ENCODE assay signal across 17 cellular contexts in genomic region chr1:43688109-43688387, GRCh38. TPM values are rescaled to one million over a fixed set of nuclear protein-coding genes. Genes with fewer than 3 reads are reported as not detected.
DNase-seq lines count a peak whose midpoint lies in the region; ATAC-seq, FAIRE-seq and TF ChIP-seq lines count a peak whose summit lies in the region.
"Had no signal": no experiment of that assay in that cellular context is flagged by ENCODE, and none has a peak within 500 bp of the region (broad histone marks: within the 10 kb centered on the region; RNA-seq: fewer than 3 reads in every experiment).

No MANE protein-coding gene starts in this region.

- H3K4ac ChIP-seq in mesenchymal stem cell (ENCODE audit: low read depth in 1 of 2, low read length in 2 of 2) = no peak overlapping the region

- H2AFZ ChIP-seq in HepG2 (ENCODE audit: low read length) = no peak overlapping the region
- no peak overlapping the region for H2AFZ ChIP-seq in mesenchymal stem cell (ENCODE audit: low read depth, low read length)

- H4K91ac ChIP-seq in mesenchymal stem cell (ENCODE audit: low read length) = no peak overlapping the region

- H3K9ac ChIP-seq in HepG2 (ENCODE audit: insufficient read depth, low read depth, low read length) (no peak overlapping the region), mesenchymal stem cell (ENCODE audit: low read length) (peak overlapping the region; percentile 69), colonic mucosa (ENCODE audit: low read depth in 2 of 2, low read length in 2 of 2) (no peak overlapping the region)

- no peak for TF ChIP-seq POLR2A in HepG2 (IDR thresholded peaks at IDR 0.05; ENCODE audit: insufficient read depth in 1 of 2, low read depth in 2 of 2, low read length in 2 of 2)
- TF ChIP-seq POLR2A in right lobe of liver (IDR thresholded peaks at IDR 0.05) = no peak
- no peak for TF ChIP-seq POLR2A in GM12892 (IDR thresholded peaks at IDR 0.05; ENCODE audit: low read depth, low read length)
- no peak for TF ChIP-seq POLR2A in breast epithelium (IDR thresholded peaks at IDR 0.05)

- 100% methylated on average over 2 of the region's 2 CpGs for WGBS in HepG2 (ENCODE audit: low lambda C conversion rate)
- WGBS in right lobe of liver (ENCODE audit: insufficient coverage, low coverage, low lambda C conversion rate, missing lambda C conversion rate) = 100% methylated on average over 1 of the region's 2 CpGs
- 100% methylated on average over 2 of the region's 2 CpGs for WGBS in mesenchymal stem cell

- H3K27me3 ChIP-seq in HepG2 (ENCODE audit: control insufficient read depth in 1 of 2, insufficient read depth in 2 of 2, low read length in 2 of 2) (no peaks in the 10 kb centered on the region), right lobe of liver (no peaks in the 10 kb centered on the region), mesenchymal stem cell (ENCODE audit: control insufficient read depth in 1 of 2, insufficient read depth in 1 of 2, low read length in 2 of 2) (no peaks in the 10 kb centered on the region), colonic mucosa (no peaks in the 10 kb centered on the region), breast epithelium (no peaks in the 10 kb centered on the region)

- peak overlapping the region in 3 of 5 experiments; percentile 11 to 87 (median 78) for H3K27ac Mint-ChIP-seq in brain

- H3K4me1 Mint-ChIP-seq in brain = peaks cover 11% of the 10 kb centered on the region

- no peak overlapping the region for H2BK5ac ChIP-seq in mesenchymal stem cell (ENCODE audit: low read depth, low read length, poor library complexity, severe bottlenecking)

- BruUV-seq in HepG2 (replicated peaks; lab: Mats Ljungman, UMichigan) = no TSS peak

- H3K4me3 ChIP-seq in HepG2 (replicated peaks in 1 of 3; ENCODE audit: insufficient read depth in 1 of 3, low read depth in 2 of 3, low read length in 3 of 3) (no peak overlapping the region), right lobe of liver (no peak overlapping the region), mesenchymal stem cell (ENCODE audit: insufficient read depth in 1 of 2, low read depth in 1 of 2, low read length in 2 of 2) (peak overlapping the region in 1 of 2 experiments; percentile 42), colonic mucosa (no peak overlapping the region), breast epithelium (no peak overlapping the region)
- H3K4me3 ChIP-seq: GM12878 had no signal

- ATAC-seq in HepG2 (no peak), right lobe of liver (no peak)
- ATAC-seq: GM12878 had no signal

- H3K4me1 ChIP-seq in HepG2 (ENCODE audit: insufficient read depth, low read length) (no peaks in the 10 kb centered on the region), right lobe of liver (no peaks in the 10 kb centered on the region), mesenchymal stem cell (ENCODE audit: control insufficient read depth, insufficient read depth, low read depth, low read length) (peaks cover 4% of the 10 kb centered on the region), colonic mucosa (no peaks in the 10 kb centered on the region), breast epithelium (no peaks in the 10 kb centered on the region)

- TF ChIP-seq RAD21 in HepG2 (CRISPR knock-in tag; IDR thresholded peaks at IDR 0.05) = no peak

- CTCF ChIA-PET in HepG2 (lab: Yijun Ruan, JAX; ENCODE audit: low intra/inter-chr PET ratio, low total read pairs) = no interaction called here

- H3K9me3 ChIP-seq in HepG2 (ENCODE audit: low read length) = no peaks in the 10 kb centered on the region
- no peaks in the 10 kb centered on the region for H3K9me3 ChIP-seq in right lobe of liver
- no peaks in the 10 kb centered on the region for H3K9me3 ChIP-seq in mesenchymal stem cell (ENCODE audit: control insufficient read depth, low read length)
- H3K9me3 ChIP-seq in colonic mucosa = no peaks in the 10 kb centered on the region
- H3K9me3 ChIP-seq in breast epithelium = no peaks in the 10 kb centered on the region

- H3K36me3 Mint-ChIP-seq in brain = peaks cover 98% of the 10 kb centered on the region

- TF ChIP-seq EP300 in HepG2 (IDR thresholded peaks at IDR 0.05; ENCODE audit: low read depth in 2 of 2, low read length in 2 of 2) = no peak
- TF ChIP-seq EP300 in HepG2 (CRISPR knock-in tag; IDR thresholded peaks at IDR 0.05; ENCODE audit: borderline replicate concordance) = no peak

- H3K27me3 Mint-ChIP-seq in brain = no peaks in the 10 kb centered on the region

- H2BK12ac ChIP-seq in mesenchymal stem cell (ENCODE audit: low read length in 2 of 2) = no peak overlapping the region

- no peaks in the 10 kb centered on the region for H3K79me2 ChIP-seq in HepG2 (ENCODE audit: insufficient read depth, low read length)

- no peak overlapping the region for H3K23ac ChIP-seq in mesenchymal stem cell (ENCODE audit: low read length in 2 of 2)

- intact Hi-C loops in HepG2 (cut with micrococcal nuclease; ENCODE audit: unreplicated experiment) = no loop called here
- intact Hi-C loops in right lobe of liver (cut with DNase I) = no loop called here
- intact Hi-C loops in colonic mucosa (cut with DNase I) = no loop called here
- intact Hi-C loops in breast epithelium (cut with DNase I; ENCODE audit: low total_unique reads) = no loop called here

- H3K9me3 Mint-ChIP-seq in brain = no peaks in the 10 kb centered on the region

- POLR2A ChIA-PET in HepG2 (lab: Yijun Ruan, JAX) = interaction anchor here (1.5 kb wide), 1 partner anchor 38 kb away, joined by 7 read pairs; the partner anchor contains the start of gene KDM4A

- no peaks in the 10 kb centered on the region for H4K20me1 ChIP-seq in HepG2 (ENCODE audit: insufficient read depth, low read length)

- H2AK5ac ChIP-seq in mesenchymal stem cell (ENCODE audit: low read length, severe bottlenecking) = no peak overlapping the region

- H3K79me1 ChIP-seq in mesenchymal stem cell (replicated peaks; ENCODE audit: low read length, poor library complexity, severe bottlenecking) = peaks cover 48% of the 10 kb centered on the region

- no peak overlapping the region for H3K18ac ChIP-seq in mesenchymal stem cell (ENCODE audit: low read depth in 1 of 2, low read length in 2 of 2)

- H2BK120ac ChIP-seq in mesenchymal stem cell (ENCODE audit: low read depth, low read length) = no peak overlapping the region

- no peak overlapping the region for H4K8ac ChIP-seq in mesenchymal stem cell (ENCODE audit: low read length)

- no peak overlapping the region for H3K14ac ChIP-seq in mesenchymal stem cell (ENCODE audit: low read length in 2 of 2)

- H3K4me3 Mint-ChIP-seq in brain = no peak overlapping the region

- TF ChIP-seq CTCF in HepG2 (CRISPR knock-in tag; IDR thresholded peaks at IDR 0.05) (no peak), right lobe of liver (IDR thresholded peaks at IDR 0.05) (no peak), brain (conservative IDR thresholded peaks at IDR 0.05) (no peak), colonic mucosa (IDR thresholded peaks at IDR 0.05) (no peak), breast epithelium (IDR thresholded peaks at IDR 0.05) (no peak)

- H3K4me2 ChIP-seq in HepG2 (ENCODE audit: low read depth, low read length) = no peak overlapping the region
- no peak overlapping the region for H3K4me2 ChIP-seq in mesenchymal stem cell (ENCODE audit: low read length, poor library complexity, severe bottlenecking)

- H3K36me3 ChIP-seq in HepG2 (replicated peaks in 1 of 2; ENCODE audit: control insufficient read depth in 1 of 2, insufficient read depth in 2 of 2, low read length in 2 of 2) (peaks cover 71 to 90% of the 10 kb centered on the region in 2 experiments), right lobe of liver (peaks cover 15 to 94% (median 55%) of the 10 kb centered on the region in 4 donors), mesenchymal stem cell (ENCODE audit: control insufficient read depth in 1 of 2, insufficient read depth in 2 of 2, low read depth in 1 of 2, low read length in 2 of 2) (peaks cover 80 to 90% of the 10 kb centered on the region in 2 experiments), colonic mucosa (peaks cover 40% of the 10 kb centered on the region), breast epithelium (peaks cover 25% of the 10 kb centered on the region)

- FAIRE-seq in HepG2 (lab: Jason Lieb, UNC) (no peak), GM12892 (lab: Jason Lieb, UNC) (no peak)
- FAIRE-seq: GM12878, GM19239, HTR-8/SVneo had no signal

- in situ Hi-C loops in HepG2 (cut with HindIII; ENCODE audit: extremely low pct_ligation_motif_present, low pct_unique_long_range_greater_than_20kb) = no loop called here

- no peak overlapping the region for H3K27ac ChIP-seq in HepG2 (ENCODE audit: extremely low read length, insufficient read depth, low read length)
- no peak overlapping the region for H3K27ac ChIP-seq in right lobe of liver
- no peak overlapping the region for H3K27ac ChIP-seq in mesenchymal stem cell (ENCODE audit: low read length, poor library complexity, severe bottlenecking)
- H3K27ac ChIP-seq in colonic mucosa = no peak overlapping the region
- peak overlapping the region in 1 of 2 donors; percentile 19 for H3K27ac ChIP-seq in breast epithelium

- H2BK15ac ChIP-seq in mesenchymal stem cell (ENCODE audit: low read depth, poor library complexity, severe bottlenecking) = no peak overlapping the region

- DNase-seq in HepG2 (ENCODE audit: low spot score) (no peak), right lobe of liver (no peak), mesenchymal stem cell (no peak), middle frontal gyrus (ENCODE audit: extremely low spot score, low spot score) (no peak), colonic mucosa (no peak), GM12892 (ENCODE audit: insufficient read length) (no peak), breast epithelium (ENCODE audit: low spot score in 2 of 2) (no peak)
- DNase-seq: KBM-7; NCI-H146; NCI-H2081 treated with DMSO at 0.1 percent for 48 hours; NCI-H2227 treated with DMSO at 0.1 percent for 48 hours; NCI-H526 treated with DMSO at 0.1 percent for 48 hours; NK-92 treated with Interleukin-12 subunit alpha and Interleukin-12 subunit beta, amount 100 ng/mL, for 24 hours had no signal

RNA-seq across cellular contexts. Expression of gene ST3GAL3, which starts 19.3 kb away (rescaled TPM):
- 3.4 and 5.1 TPM in 2 replicates for total RNA-seq in HepG2 (2016; rRNA removed; fragmentation: Illumina TruSeq; extraction: Trizol)
- total RNA-seq in HepG2 (2016; cell fraction: cytosol; rRNA removed; fragmentation: Illumina TruSeq; extraction: Trizol; ENCODE audit: low read depth) = 5.4 and 6.6 TPM in 2 replicates
- 2.8 and 4.6 TPM in 2 replicates for total RNA-seq in HepG2 (2016; cell fraction: insoluble cytoplasmic fraction; rRNA removed; fragmentation: Illumina TruSeq; extraction: Trizol)
- total RNA-seq in HepG2 (2016; cell fraction: membrane; rRNA removed; fragmentation: Illumina TruSeq; extraction: Trizol) = 8.5 and 8.7 TPM in 2 replicates
- 11.8 and 11.9 TPM in 2 replicates for total RNA-seq in HepG2 (2016; cell fraction: nucleus; rRNA removed; fragmentation: Illumina TruSeq; extraction: Trizol)
- polyA plus RNA-seq in HepG2 (2011; rRNA removed) = 7.1 and 8.1 TPM in 2 replicates
- polyA plus RNA-seq in HepG2 (2011; cell fraction: cytosol; rRNA removed) = 7.1 and 7.2 TPM in 2 replicates
- 19.2 and 19.5 TPM in 2 replicates for polyA plus RNA-seq in HepG2 (2011; cell fraction: nucleus; rRNA removed)
- 8.2 and 8.6 TPM in 2 replicates for polyA plus RNA-seq in HepG2 (2012)
- 4.9 and 5.7 TPM in 2 replicates for polyA plus RNA-seq in HepG2 (2016; cell fraction: cytosol; fragmentation: Illumina TruSeq; extraction: Trizol; ENCODE audit: low read depth)
- 4.6 and 5.3 TPM in 2 replicates for polyA plus RNA-seq in HepG2 (2016; cell fraction: insoluble cytoplasmic fraction; fragmentation: Illumina TruSeq; extraction: Trizol; ENCODE audit: low read depth)
- 8.5 and 11.7 TPM in 2 replicates for polyA plus RNA-seq in HepG2 (2016; cell fraction: membrane; fragmentation: Illumina TruSeq; extraction: Trizol; ENCODE audit: low read depth)
- 15.9 and 17.9 TPM in 2 replicates for polyA plus RNA-seq in HepG2 (2016; cell fraction: nucleus; fragmentation: Illumina TruSeq; extraction: Trizol; ENCODE audit: insufficient read depth, low read depth)
- 14.7 and 20.2 TPM in 2 replicates for polyA minus RNA-seq in HepG2 (2011; rRNA and poly(A)+ RNA removed; ENCODE audit: low replicate concordance)
- 7.6 and 9.7 TPM in 2 replicates for polyA minus RNA-seq in HepG2 (2011; cell fraction: cytosol; rRNA and poly(A)+ RNA removed)
- 20.2 and 21.6 TPM in 2 replicates for polyA minus RNA-seq in HepG2 (2011; cell fraction: nucleus; rRNA and poly(A)+ RNA removed)
- 10 to 100 TPM in 4 of 6 experiments, 1 to 10 TPM in 2; 6.4 to 14.2 (median 12.0) TPM for total RNA-seq in right lobe of liver
- polyA plus RNA-seq in brain (ENCODE audit: insufficient read depth, low read depth, low replicate concordance) = 38.6 TPM
- 8.2 TPM for polyA plus RNA-seq in mesenchymal stem cell (2013, experiment 1 of 2)
- polyA plus RNA-seq in mesenchymal stem cell (2013, experiment 2 of 2) = 8.4 TPM
- 1 to 10 TPM; 5.1 to 6.0 TPM for total RNA-seq in colonic mucosa
- 16.3 TPM for polyA plus RNA-seq in GM12892 (2012; ENCODE audit: missing spikeins)
- total RNA-seq in breast epithelium = 10 to 100 TPM; 14.0 to 23.0 (median 19.7) TPM

RNA-seq across cellular contexts. Expression of gene KDM4A, which starts 38.1 kb away (rescaled TPM):
- 20.9 and 27.4 TPM in 2 replicates for total RNA-seq in HepG2 (2016; rRNA removed; fragmentation: Illumina TruSeq; extraction: Trizol)
- total RNA-seq in HepG2 (2016; cell fraction: cytosol; rRNA removed; fragmentation: Illumina TruSeq; extraction: Trizol; ENCODE audit: low read depth) = 2.7 and 3.3 TPM in 2 replicates
- total RNA-seq in HepG2 (2016; cell fraction: insoluble cytoplasmic fraction; rRNA removed; fragmentation: Illumina TruSeq; extraction: Trizol) = 21.8 and 25.6 TPM in 2 replicates
- total RNA-seq in HepG2 (2016; cell fraction: membrane; rRNA removed; fragmentation: Illumina TruSeq; extraction: Trizol) = 7.4 and 7.7 TPM in 2 replicates
- 17.4 and 18.8 TPM in 2 replicates for total RNA-seq in HepG2 (2016; cell fraction: nucleus; rRNA removed; fragmentation: Illumina TruSeq; extraction: Trizol)
- polyA plus RNA-seq in HepG2 (2011; rRNA removed) = 8.7 and 9.7 TPM in 2 replicates
- polyA plus RNA-seq in HepG2 (2011; cell fraction: cytosol; rRNA removed) = 5.2 and 7.2 TPM in 2 replicates
- polyA plus RNA-seq in HepG2 (2011; cell fraction: nucleus; rRNA removed) = 7.6 and 9.7 TPM in 2 replicates
- 8.7 and 12.1 TPM in 2 replicates for polyA plus RNA-seq in HepG2 (2012)
- 0.76 and 0.90 TPM in 2 replicates for polyA plus RNA-seq in HepG2 (2016; cell fraction: cytosol; fragmentation: Illumina TruSeq; extraction: Trizol; ENCODE audit: low read depth)
- polyA plus RNA-seq in HepG2 (2016; cell fraction: insoluble cytoplasmic fraction; fragmentation: Illumina TruSeq; extraction: Trizol; ENCODE audit: low read depth) = 15.7 and 20.7 TPM in 2 replicates
- 2.3 and 2.4 TPM in 2 replicates for polyA plus RNA-seq in HepG2 (2016; cell fraction: membrane; fragmentation: Illumina TruSeq; extraction: Trizol; ENCODE audit: low read depth)
- 15.9 and 19.8 TPM in 2 replicates for polyA plus RNA-seq in HepG2 (2016; cell fraction: nucleus; fragmentation: Illumina TruSeq; extraction: Trizol; ENCODE audit: insufficient read depth, low read depth)
- polyA minus RNA-seq in HepG2 (2011; rRNA and poly(A)+ RNA removed; ENCODE audit: low replicate concordance) = 12.2 and 36.0 TPM in 2 replicates
- polyA minus RNA-seq in HepG2 (2011; cell fraction: cytosol; rRNA and poly(A)+ RNA removed) = 5.9 and 8.2 TPM in 2 replicates
- polyA minus RNA-seq in HepG2 (2011; cell fraction: nucleus; rRNA and poly(A)+ RNA removed) = 22.1 and 29.7 TPM in 2 replicates
- 10 to 100 TPM; 12.7 to 22.5 (median 17.6) TPM for total RNA-seq in right lobe of liver
- polyA plus RNA-seq in brain (ENCODE audit: insufficient read depth, low read depth, low replicate concordance) = 45.9 TPM
- polyA plus RNA-seq in mesenchymal stem cell (2013, experiment 1 of 2) = 22.4 TPM
- polyA plus RNA-seq in mesenchymal stem cell (2013, experiment 2 of 2) = 21.9 TPM
- 10 to 100 TPM; 57.0 to 62.4 TPM for total RNA-seq in colonic mucosa
- polyA plus RNA-seq in GM12892 (2012; ENCODE audit: missing spikeins) = 15.6 TPM
- total RNA-seq in breast epithelium = 10 to 100 TPM; 28.6 to 46.1 (median 35.1) TPM
